In the genomic region with DNA sequence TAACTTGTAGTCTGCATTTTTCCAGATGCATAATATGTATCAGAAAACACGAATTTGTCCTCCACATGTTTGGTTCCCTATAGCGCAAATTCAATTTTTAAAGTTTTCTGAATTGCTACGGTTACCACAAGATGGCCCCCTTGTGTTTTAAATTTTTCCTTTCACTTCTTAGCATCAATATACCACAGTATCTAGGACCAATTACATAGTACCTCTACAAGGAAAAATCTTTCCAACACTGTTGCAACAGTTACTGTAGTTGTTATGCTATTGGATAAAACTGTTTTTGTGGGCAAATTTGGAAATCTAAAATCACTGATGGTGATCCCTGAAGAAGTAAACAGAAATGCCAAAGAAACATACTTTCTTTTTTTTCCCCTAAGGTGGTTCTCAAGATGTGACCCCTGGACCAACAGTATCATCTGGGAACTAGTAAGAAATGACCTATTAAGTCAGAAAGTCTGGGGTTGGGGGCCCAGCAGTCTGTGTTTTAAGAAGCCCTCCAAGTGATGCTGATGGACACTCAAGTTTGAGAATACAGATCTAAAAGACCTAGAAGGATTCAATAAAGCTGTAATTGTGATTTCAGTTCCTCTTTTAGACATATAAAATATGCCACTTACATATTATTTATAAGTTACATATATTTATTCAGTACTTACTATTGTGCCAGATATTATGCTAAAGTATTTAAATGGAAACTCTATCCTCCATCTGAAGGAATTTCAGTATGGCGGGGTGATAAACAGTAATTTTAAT, we compare ENCODE assay signal across 8 cellular contexts. TPM values are rescaled to one million over a fixed set of nuclear protein-coding genes. Genes with fewer than 3 reads are reported as not detected.
DNase-seq lines count a peak whose midpoint lies in the region; ATAC-seq and TF ChIP-seq lines count a peak whose summit lies in the region.

No MANE protein-coding gene starts in this region.

- H3K9ac ChIP-seq in SK-N-MC (ENCODE audit: insufficient read length), result peak overlapping the region; percentile 40

- DNase-seq in NCI-H1417 (lab: John Stamatoyannopoulos, UW) (peak in 2 of 3 experiments; percentile 7 to 40), NCI-H1417 treated with DMSO at 0.1 percent for 48 hours (lab: John Stamatoyannopoulos, UW) (no peak), SK-N-MC (ENCODE audit: low read depth, low spot score) (peak; percentile 6), transverse colon (no peak), GM19240 (ENCODE audit: insufficient read length, low spot score) (no peak)

- ATAC-seq in gastroesophageal sphincter (no peak), GM19463 (IDR thresholded peaks at IDR 0.05; ENCODE audit: unreplicated experiment) (no peak)

- TF ChIP-seq EP300 in Ishikawa (IDR thresholded peaks at IDR 0.05; ENCODE audit: borderline replicate concordance) (no peak), gastroesophageal sphincter (IDR thresholded peaks at IDR 0.05) (no peak), transverse colon (IDR thresholded peaks at IDR 0.05; ENCODE audit: low read depth) (no peak)

- intact Hi-C loops in transverse colon (cut with DNase I; ENCODE audit: low total_unique reads), result loop anchor here (10.0 kb wide), 2 partner anchors 121 to 311 kb away; no protein-coding TSS in a partner anchor

- TF ChIP-seq CTCF in gastroesophageal sphincter (IDR thresholded peaks at IDR 0.05) (peak; percentile 21 to 60 (median 44)), transverse colon (IDR thresholded peaks at IDR 0.05) (peak; percentile 20 to 38 (median 36))

- H3K9me3 ChIP-seq in SK-N-MC (ENCODE audit: low read depth, low read length) (no peaks in the 10 kb centered on the region), gastroesophageal sphincter (no peaks in the 10 kb centered on the region), transverse colon (no peaks in the 10 kb centered on the region)

- TF ChIP-seq POLR2A in gastroesophageal sphincter (IDR thresholded peaks at IDR 0.05), result no peak
- TF ChIP-seq POLR2A in transverse colon (IDR thresholded peaks at IDR 0.05), result no peak

- H3K27me3 ChIP-seq in gastroesophageal sphincter, result no peaks in the 10 kb centered on the region
- no peaks in the 10 kb centered on the region for H3K27me3 ChIP-seq in transverse colon

- in situ Hi-C loops in transverse colon (cut with MboI; ENCODE audit: low pct_ligation_motif_present in 1 of 4, low pct_unique_long_range_greater_than_20kb in 1 of 4, low sequenced_read_pairs in 3 of 4), result loop anchor here in 3 of 4 donors (10.0 to 25.0 kb wide), 3 partner anchors 131 to 396 kb away; a partner anchor contains a TSS

- H3K4me3 ChIP-seq in SK-N-MC (no peak overlapping the region), gastroesophageal sphincter (no peak overlapping the region), transverse colon (no peak overlapping the region)

- H3K27ac ChIP-seq in SK-N-MC, result no peak overlapping the region
- no peak overlapping the region for H3K27ac ChIP-seq in gastroesophageal sphincter
- H3K27ac ChIP-seq in transverse colon, result no peak overlapping the region

- H3K36me3 ChIP-seq in SK-N-MC (ENCODE audit: insufficient read depth, low read length), result peaks cover 10% of the 10 kb centered on the region; the same call in 1 of the 2 replicates
- peaks cover 0 to 24% of the 10 kb centered on the region in 2 donors for H3K36me3 ChIP-seq in gastroesophageal sphincter
- no peaks in the 10 kb centered on the region for H3K36me3 ChIP-seq in transverse colon

- peaks cover 10 to 26% (median 12%) of the 10 kb centered on the region in 3 donors for H3K4me1 ChIP-seq in gastroesophageal sphincter
- H3K4me1 ChIP-seq in transverse colon, result peaks cover 7 to 20% (median 11%) of the 10 kb centered on the region in 4 donors

- TF ChIP-seq RAD21 in Ishikawa (IDR thresholded peaks at IDR 0.05; ENCODE audit: low read depth), result peak; percentile 56

- 27 to 31% methylated on average over 4 of the region's 4 CpGs for WGBS in gastroesophageal sphincter (ENCODE audit: low coverage in 1 of 2), 2 donors
- WGBS in transverse colon (ENCODE audit: low coverage in 1 of 2), 2 donors, result 34 to 39% methylated on average over 4 of the region's 4 CpGs

TF ChIP-seq in Ishikawa, 13 proteins besides CTCF, POLR2A, EP300 and RAD21:
- TF ChIP-seq NFIC (IDR thresholded peaks at IDR 0.05) (no peak), CREB1 (IDR thresholded peaks at IDR 0.05; ENCODE audit: low read depth) (no peak), TCF12 (IDR thresholded peaks at IDR 0.05; ENCODE audit: low read depth) (no peak), YY1 (IDR thresholded peaks at IDR 0.05; ENCODE audit: low read depth) (no peak), ZBTB7A (IDR thresholded peaks at IDR 0.05; ENCODE audit: low read depth) (no peak), EGR1 (IDR thresholded peaks at IDR 0.05) (no peak), CEBPB (IDR thresholded peaks at IDR 0.05) (no peak), TEAD4 (IDR thresholded peaks at IDR 0.05) (no peak), FOXM1 (IDR thresholded peaks at IDR 0.05; ENCODE audit: borderline replicate concordance, low read depth) (no peak)
- TF ChIP-seq, protein P1, sequence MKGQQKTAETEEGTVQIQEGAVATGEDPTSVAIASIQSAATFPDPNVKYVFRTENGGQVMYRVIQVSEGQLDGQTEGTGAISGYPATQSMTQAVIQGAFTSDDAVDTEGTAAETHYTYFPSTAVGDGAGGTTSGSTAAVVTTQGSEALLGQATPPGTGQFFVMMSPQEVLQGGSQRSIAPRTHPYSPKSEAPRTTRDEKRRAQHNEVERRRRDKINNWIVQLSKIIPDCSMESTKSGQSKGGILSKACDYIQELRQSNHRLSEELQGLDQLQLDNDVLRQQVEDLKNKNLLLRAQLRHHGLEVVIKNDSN (IDR thresholded peaks at IDR 0.05), result no peak
- TF ChIP-seq, protein P2, sequence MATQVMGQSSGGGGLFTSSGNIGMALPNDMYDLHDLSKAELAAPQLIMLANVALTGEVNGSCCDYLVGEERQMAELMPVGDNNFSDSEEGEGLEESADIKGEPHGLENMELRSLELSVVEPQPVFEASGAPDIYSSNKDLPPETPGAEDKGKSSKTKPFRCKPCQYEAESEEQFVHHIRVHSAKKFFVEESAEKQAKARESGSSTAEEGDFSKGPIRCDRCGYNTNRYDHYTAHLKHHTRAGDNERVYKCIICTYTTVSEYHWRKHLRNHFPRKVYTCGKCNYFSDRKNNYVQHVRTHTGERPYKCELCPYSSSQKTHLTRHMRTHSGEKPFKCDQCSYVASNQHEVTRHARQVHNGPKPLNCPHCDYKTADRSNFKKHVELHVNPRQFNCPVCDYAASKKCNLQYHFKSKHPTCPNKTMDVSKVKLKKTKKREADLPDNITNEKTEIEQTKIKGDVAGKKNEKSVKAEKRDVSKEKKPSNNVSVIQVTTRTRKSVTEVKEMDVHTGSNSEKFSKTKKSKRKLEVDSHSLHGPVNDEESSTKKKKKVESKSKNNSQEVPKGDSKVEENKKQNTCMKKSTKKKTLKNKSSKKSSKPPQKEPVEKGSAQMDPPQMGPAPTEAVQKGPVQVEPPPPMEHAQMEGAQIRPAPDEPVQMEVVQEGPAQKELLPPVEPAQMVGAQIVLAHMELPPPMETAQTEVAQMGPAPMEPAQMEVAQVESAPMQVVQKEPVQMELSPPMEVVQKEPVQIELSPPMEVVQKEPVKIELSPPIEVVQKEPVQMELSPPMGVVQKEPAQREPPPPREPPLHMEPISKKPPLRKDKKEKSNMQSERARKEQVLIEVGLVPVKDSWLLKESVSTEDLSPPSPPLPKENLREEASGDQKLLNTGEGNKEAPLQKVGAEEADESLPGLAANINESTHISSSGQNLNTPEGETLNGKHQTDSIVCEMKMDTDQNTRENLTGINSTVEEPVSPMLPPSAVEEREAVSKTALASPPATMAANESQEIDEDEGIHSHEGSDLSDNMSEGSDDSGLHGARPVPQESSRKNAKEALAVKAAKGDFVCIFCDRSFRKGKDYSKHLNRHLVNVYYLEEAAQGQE (IDR thresholded peaks at IDR 0.05; ENCODE audit: low read depth), result no peak
- TF ChIP-seq, protein P3, sequence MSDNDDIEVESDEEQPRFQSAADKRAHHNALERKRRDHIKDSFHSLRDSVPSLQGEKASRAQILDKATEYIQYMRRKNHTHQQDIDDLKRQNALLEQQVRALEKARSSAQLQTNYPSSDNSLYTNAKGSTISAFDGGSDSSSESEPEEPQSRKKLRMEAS (IDR thresholded peaks at IDR 0.05), result no peak

RNA-seq across cellular contexts. Expression of a gene that starts 3.1 kb away (rescaled TPM):
- total RNA-seq in gastroesophageal sphincter (1 to 10 TPM; 2.8 to 4.7 (median 3.9) TPM), transverse colon (1 to 10 TPM in 3 of 4 donors, under 1 TPM in 1; 0.75 to 7.3 (median 3.7) TPM)

RNA-seq across cellular contexts. Expression of a gene that starts 3.3 kb away (rescaled TPM):
- 10 to 100 TPM; 59.1 to 74.2 (median 65.4) TPM for total RNA-seq in gastroesophageal sphincter
- total RNA-seq in transverse colon, result 10 to 100 TPM; 33.3 to 75.4 (median 47.6) TPM

Comparison
In these comparisons a context has a peak if more than half of its experiments do, and no peak if none do; other contexts are left out.
1. DNase-seq: peak in NCI-H1417 (2 of 3) and SK-N-MC (single experiment); none in NCI-H1417 treated with DMSO at 0.1 percent for 48 hours (single experiment), transverse colon (single experiment) and GM19240 (single experiment).